ENCODE assay signal across 1 cellular context in genomic region chr18:55375930-55376329, GRCh38.
TF ChIP-seq lines count a peak whose summit lies in the region.

No MANE protein-coding gene starts in this region.

TF ChIP-seq in GM12878, 131 proteins besides CTCF, POLR2A, EP300 and RAD21 (continued from another document):
- no peak for TF ChIP-seq CUX1 (IDR thresholded peaks at IDR 0.05; ENCODE audit: insufficient replicate concordance, low read depth, low read length)
- TF ChIP-seq GATAD2B (conservative IDR thresholded peaks at IDR 0.05; ENCODE audit: low read depth) = no peak
- TF ChIP-seq WRNIP1 (IDR thresholded peaks at IDR 0.05; ENCODE audit: borderline replicate concordance, low read depth, low read length) = no peak
- TF ChIP-seq, protein P1, sequence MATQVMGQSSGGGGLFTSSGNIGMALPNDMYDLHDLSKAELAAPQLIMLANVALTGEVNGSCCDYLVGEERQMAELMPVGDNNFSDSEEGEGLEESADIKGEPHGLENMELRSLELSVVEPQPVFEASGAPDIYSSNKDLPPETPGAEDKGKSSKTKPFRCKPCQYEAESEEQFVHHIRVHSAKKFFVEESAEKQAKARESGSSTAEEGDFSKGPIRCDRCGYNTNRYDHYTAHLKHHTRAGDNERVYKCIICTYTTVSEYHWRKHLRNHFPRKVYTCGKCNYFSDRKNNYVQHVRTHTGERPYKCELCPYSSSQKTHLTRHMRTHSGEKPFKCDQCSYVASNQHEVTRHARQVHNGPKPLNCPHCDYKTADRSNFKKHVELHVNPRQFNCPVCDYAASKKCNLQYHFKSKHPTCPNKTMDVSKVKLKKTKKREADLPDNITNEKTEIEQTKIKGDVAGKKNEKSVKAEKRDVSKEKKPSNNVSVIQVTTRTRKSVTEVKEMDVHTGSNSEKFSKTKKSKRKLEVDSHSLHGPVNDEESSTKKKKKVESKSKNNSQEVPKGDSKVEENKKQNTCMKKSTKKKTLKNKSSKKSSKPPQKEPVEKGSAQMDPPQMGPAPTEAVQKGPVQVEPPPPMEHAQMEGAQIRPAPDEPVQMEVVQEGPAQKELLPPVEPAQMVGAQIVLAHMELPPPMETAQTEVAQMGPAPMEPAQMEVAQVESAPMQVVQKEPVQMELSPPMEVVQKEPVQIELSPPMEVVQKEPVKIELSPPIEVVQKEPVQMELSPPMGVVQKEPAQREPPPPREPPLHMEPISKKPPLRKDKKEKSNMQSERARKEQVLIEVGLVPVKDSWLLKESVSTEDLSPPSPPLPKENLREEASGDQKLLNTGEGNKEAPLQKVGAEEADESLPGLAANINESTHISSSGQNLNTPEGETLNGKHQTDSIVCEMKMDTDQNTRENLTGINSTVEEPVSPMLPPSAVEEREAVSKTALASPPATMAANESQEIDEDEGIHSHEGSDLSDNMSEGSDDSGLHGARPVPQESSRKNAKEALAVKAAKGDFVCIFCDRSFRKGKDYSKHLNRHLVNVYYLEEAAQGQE (IDR thresholded peaks at IDR 0.05; ENCODE audit: low read depth, low read length) = no peak
- TF ChIP-seq, protein P2, sequence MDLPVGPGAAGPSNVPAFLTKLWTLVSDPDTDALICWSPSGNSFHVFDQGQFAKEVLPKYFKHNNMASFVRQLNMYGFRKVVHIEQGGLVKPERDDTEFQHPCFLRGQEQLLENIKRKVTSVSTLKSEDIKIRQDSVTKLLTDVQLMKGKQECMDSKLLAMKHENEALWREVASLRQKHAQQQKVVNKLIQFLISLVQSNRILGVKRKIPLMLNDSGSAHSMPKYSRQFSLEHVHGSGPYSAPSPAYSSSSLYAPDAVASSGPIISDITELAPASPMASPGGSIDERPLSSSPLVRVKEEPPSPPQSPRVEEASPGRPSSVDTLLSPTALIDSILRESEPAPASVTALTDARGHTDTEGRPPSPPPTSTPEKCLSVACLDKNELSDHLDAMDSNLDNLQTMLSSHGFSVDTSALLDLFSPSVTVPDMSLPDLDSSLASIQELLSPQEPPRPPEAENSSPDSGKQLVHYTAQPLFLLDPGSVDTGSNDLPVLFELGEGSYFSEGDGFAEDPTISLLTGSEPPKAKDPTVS (IDR thresholded peaks at IDR 0.05; ENCODE audit: low read depth, low read length) = no peak
TF ChIP-seq in GM12878: peak in this region for 0.
